In genomic region chrX:41559662-41560061, GRCh38 we compare ENCODE assay signal across 8 cellular contexts.
DNase-seq lines count a peak whose midpoint lies in the region; ATAC-seq and TF ChIP-seq lines count a peak whose summit lies in the region.

No MANE protein-coding gene starts in this region.

- peaks cover 7 to 31% of the 10 kb centered on the region in 2 donors for H3K4me1 ChIP-seq in thoracic aorta (ENCODE audit: control insufficient read depth in 1 of 2, low read depth in 2 of 2)

- H3K9me3 ChIP-seq in thoracic aorta, result no peaks in the 10 kb centered on the region

- peak overlapping the region; percentile 9 for H3K4me3 ChIP-seq in thoracic aorta

- no peaks in the 10 kb centered on the region for H3K27me3 ChIP-seq in thoracic aorta (replicated peaks; ENCODE audit: insufficient read depth)

- peak overlapping the region; percentile 38 to 60 for H3K27ac ChIP-seq in thoracic aorta

- ATAC-seq in thoracic aorta (ENCODE audit: insufficient number of reproducible peaks, low FRiP score, low read depth) (no peak), HG02678 (IDR thresholded peaks at IDR 0.05; ENCODE audit: unreplicated experiment) (no peak)

- H3K36me3 ChIP-seq in thoracic aorta, result no peaks in the 10 kb centered on the region

- peak; percentile 7 for DNase-seq in activated gamma-delta T cell treated with anti-CD3 and anti-CD28 coated beads, Interleukin-2, amount 50 U/mL, for 16 hours (ENCODE audit: low read depth)
- DNase-seq in activated gamma-delta T cell treated with Interleukin-2 at 50 U/mL for 16 hours, result no peak
- peak; percentile 4 for DNase-seq in activated T-helper 9 cell treated with anti-CD3 and anti-CD28 coated beads, Interleukin-2, amount 50 U/mL, for 16 hours (ENCODE audit: low read depth)
- peak; percentile 44 for DNase-seq in left kidney (ENCODE audit: low read depth, low spot score)
- no peak for DNase-seq in thoracic aorta (ENCODE audit: low spot score)
- no peak for DNase-seq in NCI-H69 (lab: John Stamatoyannopoulos, UW)
- DNase-seq in NCI-H1417 treated with DMSO at 0.1 percent for 48 hours (lab: John Stamatoyannopoulos, UW), result no peak

- no peak for TF ChIP-seq CTCF in thoracic aorta (IDR thresholded peaks at IDR 0.05)

Comparison
In these comparisons a context has a peak if more than half of its experiments do, and no peak if none do; other contexts are left out.
1. DNase-seq: peak in activated gamma-delta T cell treated with anti-CD3 and anti-CD28 coated beads, Interleukin-2, amount 50 U/mL, for 16 hours (single experiment), activated T-helper 9 cell treated with anti-CD3 and anti-CD28 coated beads, Interleukin-2, amount 50 U/mL, for 16 hours (single experiment) and left kidney (single experiment); none in activated gamma-delta T cell treated with Interleukin-2 at 50 U/mL for 16 hours (single experiment), thoracic aorta (single experiment), NCI-H69 (single experiment) and NCI-H1417 treated with DMSO at 0.1 percent for 48 hours (single experiment).